In the genomic region with DNA sequence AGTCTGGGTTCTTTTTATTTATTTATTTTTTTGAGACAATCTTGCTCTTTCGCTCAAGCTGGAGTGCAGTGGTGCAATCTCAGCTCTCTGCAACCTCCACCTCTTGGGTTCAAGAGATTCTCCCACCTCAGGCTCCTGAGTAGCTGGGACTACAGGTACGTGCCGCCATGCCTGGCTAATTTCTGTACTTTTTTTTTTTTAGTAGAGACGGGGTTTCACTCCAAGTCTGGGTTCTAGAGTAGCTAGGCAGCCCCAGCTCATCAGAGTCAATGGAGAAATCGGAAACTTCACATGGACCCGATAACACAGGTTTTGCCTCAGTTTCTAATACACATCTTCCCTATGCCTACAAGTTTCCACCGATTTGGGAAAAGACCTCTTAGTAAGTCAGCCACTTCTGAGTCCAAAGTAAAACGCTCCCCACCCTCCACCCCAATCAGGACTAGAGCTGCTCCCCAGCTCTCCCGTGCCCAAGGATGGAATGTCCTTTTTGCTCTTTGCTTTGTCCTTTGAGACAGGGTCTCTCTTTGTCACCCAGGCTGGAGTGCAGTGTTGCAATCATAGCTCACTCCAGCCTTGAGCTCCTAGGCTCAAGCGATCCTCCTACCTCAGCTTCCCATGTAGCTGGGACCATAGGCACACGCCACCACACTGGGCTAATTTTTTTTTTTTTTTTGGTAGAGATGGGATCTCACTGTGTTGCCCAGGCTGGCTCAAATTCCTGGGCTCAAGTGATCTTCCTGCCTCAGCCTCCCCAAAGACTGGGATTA, we compare ENCODE assay signal across 10 cellular contexts. TPM values are rescaled to one million over a fixed set of nuclear protein-coding genes. Genes with fewer than 3 reads are reported as not detected.
DNase-seq lines count a peak whose midpoint lies in the region; ATAC-seq and TF ChIP-seq lines count a peak whose summit lies in the region.
"Had no signal": no experiment of that assay in that cellular context is flagged by ENCODE, and none has a peak within 500 bp of the region (broad histone marks: within the 10 kb centered on the region; RNA-seq: fewer than 3 reads in every experiment).

No MANE protein-coding gene starts in this region.

- H2AFZ ChIP-seq in neural progenitor cell (replicated peaks), result no peak overlapping the region

- POLR2A ChIA-PET in activated CD4-positive, alpha-beta T cell treated with anti-CD3 and anti-CD28 coated beads for 36 hours (lab: Charles Lee), result no interaction called here

- peaks cover 10% of the 10 kb centered on the region for H3K9me3 Mint-ChIP-seq in neural progenitor cell
- no peaks in the 10 kb centered on the region for H3K9me3 Mint-ChIP-seq in activated CD4-positive, alpha-beta T cell treated with anti-CD3 and anti-CD28 coated beads for 36 hours (ENCODE audit: low read depth)

- CTCF ChIA-PET in activated CD4-positive, alpha-beta T cell treated with anti-CD3 and anti-CD28 coated beads for 36 hours (lab: Charles Lee), result interaction anchor here (1.6 to 2.8 kb wide), 3 partner anchors 19 to 46 kb away, joined by 5 to 9 read pairs (median 8); no protein-coding TSS in a partner anchor

- ATAC-seq in heart right ventricle (no peak), GM18861 (IDR thresholded peaks at IDR 0.05; ENCODE audit: unreplicated experiment) (no peak), HG03457 (IDR thresholded peaks at IDR 0.05; ENCODE audit: unreplicated experiment) (no peak)
- no peak for ATAC-seq in activated CD4-positive, alpha-beta T cell treated with anti-CD3 and anti-CD28 coated beads for 36 hours

- H3K4me1 ChIP-seq in heart right ventricle (peaks cover 23 to 80% (median 49%) of the 10 kb centered on the region in 9 donors), esophagus squamous epithelium (peaks cover 22 to 75% (median 51%) of the 10 kb centered on the region in 3 donors), neural progenitor cell (peaks cover 27% of the 10 kb centered on the region)

- DNase-seq in heart right ventricle (no peak), cardiac septum (ENCODE audit: low spot score) (no peak), esophagus squamous epithelium (lab: John Stamatoyannopoulos, UW) (no peak), neural progenitor cell (ENCODE audit: low spot score) (no peak), occipital lobe (lab: John Stamatoyannopoulos, UW) (no peak)
- no peak for DNase-seq in activated CD4-positive, alpha-beta T cell treated with anti-CD3 and anti-CD28 coated beads for 36 hours
- DNase-seq: activated T-cell treated with anti-CD3 and anti-CD28 coated beads for 4 hours, islet precursor cell had no signal

- H3K36me3 ChIP-seq in heart right ventricle (no peaks in the 10 kb centered on the region), esophagus squamous epithelium (no peaks in the 10 kb centered on the region), neural progenitor cell (no peaks in the 10 kb centered on the region)

- H3K27ac ChIP-seq in heart right ventricle (peak overlapping the region in 9 of 10 donors; percentile 73 to 91 (median 88)), esophagus squamous epithelium (peak overlapping the region; percentile 83 to 95 (median 86)), neural progenitor cell (no peak overlapping the region)

- TF ChIP-seq CTCF in heart right ventricle (IDR thresholded peaks at IDR 0.05), result no peak
- no peak for TF ChIP-seq CTCF in esophagus squamous epithelium (IDR thresholded peaks at IDR 0.05)
- TF ChIP-seq CTCF in neural progenitor cell (IDR thresholded peaks at IDR 0.05), result no peak

- H3K4me3 Mint-ChIP-seq in neural progenitor cell, result peak overlapping the region; percentile 18
- H3K4me3 Mint-ChIP-seq in activated CD4-positive, alpha-beta T cell treated with anti-CD3 and anti-CD28 coated beads for 36 hours, result no peak overlapping the region

- TF ChIP-seq POLR2A in esophagus squamous epithelium (IDR thresholded peaks at IDR 0.05), result no peak

- intact Hi-C loops in heart right ventricle (cut with DNase I) (no loop called here), cardiac septum (cut with DNase I) (no loop called here), esophagus squamous epithelium (cut with DNase I) (no loop called here)
- intact Hi-C loops in activated CD4-positive, alpha-beta T cell treated with anti-CD3 and anti-CD28 coated beads for 36 hours (cut with DNase I, micrococcal nuclease), result no loop called here

- H3F3A ChIP-seq in neural progenitor cell (ENCODE audit: low read depth), result peaks cover 18% of the 10 kb centered on the region

- peaks cover 20% of the 10 kb centered on the region for H3K27me3 Mint-ChIP-seq in neural progenitor cell (ENCODE audit: insufficient read depth, low read depth)
- peaks cover 56% of the 10 kb centered on the region for H3K27me3 Mint-ChIP-seq in activated CD4-positive, alpha-beta T cell treated with anti-CD3 and anti-CD28 coated beads for 36 hours

- no peak overlapping the region for H3K9ac ChIP-seq in neural progenitor cell

- no peaks in the 10 kb centered on the region for H3K79me2 ChIP-seq in neural progenitor cell (ENCODE audit: low read depth)

- peaks cover 51% of the 10 kb centered on the region for H3K4me1 Mint-ChIP-seq in neural progenitor cell
- peaks cover 33% of the 10 kb centered on the region for H3K4me1 Mint-ChIP-seq in activated CD4-positive, alpha-beta T cell treated with anti-CD3 and anti-CD28 coated beads for 36 hours

- no peaks in the 10 kb centered on the region for H4K20me1 ChIP-seq in neural progenitor cell (ENCODE audit: low read depth)

- no peaks in the 10 kb centered on the region for H3K36me3 Mint-ChIP-seq in neural progenitor cell
- H3K36me3 Mint-ChIP-seq in activated CD4-positive, alpha-beta T cell treated with anti-CD3 and anti-CD28 coated beads for 36 hours (ENCODE audit: low read depth), result no peaks in the 10 kb centered on the region

- H3K4me3 ChIP-seq in heart right ventricle (peak overlapping the region in 7 of 10 donors; percentile 22 to 52 (median 45)), esophagus squamous epithelium (no peak overlapping the region), neural progenitor cell (no peak overlapping the region)

- no peak overlapping the region for H3K27ac Mint-ChIP-seq in neural progenitor cell
- H3K27ac Mint-ChIP-seq in activated CD4-positive, alpha-beta T cell treated with anti-CD3 and anti-CD28 coated beads for 36 hours, result no peak overlapping the region

- H3K4me2 ChIP-seq in neural progenitor cell, result peak overlapping the region; percentile 10

- H3K9me3 ChIP-seq in heart right ventricle (no peaks in the 10 kb centered on the region), esophagus squamous epithelium (no peaks in the 10 kb centered on the region), neural progenitor cell (ENCODE audit: low read depth) (no peaks in the 10 kb centered on the region)

- 91 to 92% methylated on average over 11 of the region's 11 CpGs for WGBS in heart right ventricle, 2 donors
- WGBS in esophagus squamous epithelium, 2 donors, result 88 to 92% methylated on average over 11 of the region's 11 CpGs

- H3K27me3 ChIP-seq in heart right ventricle (peaks cover 0 to 18% (median 0%) of the 10 kb centered on the region in 7 donors), esophagus squamous epithelium (no peaks in the 10 kb centered on the region), neural progenitor cell (no peaks in the 10 kb centered on the region)

RNA-seq across cellular contexts. Expression of a gene that starts 3.8 kb away (rescaled TPM):
- total RNA-seq in heart right ventricle, result 10 to 100 TPM in 3 of 10 donors, 1 to 10 TPM in 7; 1.2 to 67.8 (median 4.6) TPM
- polyA plus RNA-seq in heart right ventricle, result 100 to 1,000 TPM in 1 of 2 donors, 1 to 10 TPM in 1; 2.1 to 269 TPM
- total RNA-seq in cardiac septum, result 27.2 TPM
- total RNA-seq in esophagus squamous epithelium, result 1 to 10 TPM; 1.1 to 4.8 (median 3.1) TPM
- 0.03 TPM in 1 of 2 replicates, not detected in the other for total RNA-seq in neural progenitor cell (ENCODE audit: low replicate concordance)
- total RNA-seq in occipital lobe, result 0.78 TPM
- under 1 TPM; 0.05 to 0.07 TPM for total RNA-seq in activated CD4-positive, alpha-beta T cell treated with anti-CD3 and anti-CD28 coated beads for 36 hours

RNA-seq across cellular contexts. Expression of a gene that starts 31.2 kb away (rescaled TPM):
- total RNA-seq in heart right ventricle (10 to 100 TPM in 7 of 10 donors, 1 to 10 TPM in 3; 7.8 to 15.2 (median 11.2) TPM), cardiac septum (12.1 TPM), esophagus squamous epithelium (100 to 1,000 TPM in 1 of 4 donors, 10 to 100 TPM in 3; 42.7 to 144 (median 64.3) TPM), neural progenitor cell (ENCODE audit: low replicate concordance) (74.4 and 94.2 TPM in 2 replicates), occipital lobe (93.4 TPM)
- 10 to 100 TPM; 16.1 to 33.1 TPM for polyA plus RNA-seq in heart right ventricle
- total RNA-seq in activated CD4-positive, alpha-beta T cell treated with anti-CD3 and anti-CD28 coated beads for 36 hours, result 10 to 100 TPM; 33.7 to 43.0 TPM

RNA-seq across cellular contexts. Expression of a gene that starts 37.8 kb away (rescaled TPM):
- 10 to 100 TPM; 12.8 to 28.4 (median 16.7) TPM for total RNA-seq in heart right ventricle
- polyA plus RNA-seq in heart right ventricle, result 10 to 100 TPM in 1 of 2 donors, 1 to 10 TPM in 1; 5.8 to 12.9 TPM
- 16.6 TPM for total RNA-seq in cardiac septum
- total RNA-seq in esophagus squamous epithelium, result 10 to 100 TPM; 12.1 to 19.6 (median 13.6) TPM
- total RNA-seq in neural progenitor cell (ENCODE audit: low replicate concordance), result 1.4 and 2.3 TPM in 2 replicates
- 1.1 TPM for total RNA-seq in occipital lobe
- total RNA-seq in activated CD4-positive, alpha-beta T cell treated with anti-CD3 and anti-CD28 coated beads for 36 hours, result 10 to 100 TPM; 35.3 to 40.8 TPM

RNA-seq across cellular contexts. Expression of a gene that starts 42.3 kb away (rescaled TPM):
- total RNA-seq in heart right ventricle (not detected), cardiac septum (0.08 TPM), esophagus squamous epithelium (not detected), neural progenitor cell (ENCODE audit: low replicate concordance) (0.65 and 1.6 TPM in 2 replicates), occipital lobe (9.7 TPM)
- polyA plus RNA-seq in heart right ventricle, result under 1 TPM in 1 of 2 donors, not detected in 1; 0.17 TPM
- under 1 TPM; 0.09 to 0.11 TPM for total RNA-seq in activated CD4-positive, alpha-beta T cell treated with anti-CD3 and anti-CD28 coated beads for 36 hours

RNA-seq across cellular contexts. Expression of a gene that starts 57.0 kb away (rescaled TPM):
- not detected for total RNA-seq in heart right ventricle
- polyA plus RNA-seq in heart right ventricle, result not detected
- total RNA-seq in cardiac septum, result not detected
- total RNA-seq in esophagus squamous epithelium, result not detected
- total RNA-seq in neural progenitor cell (ENCODE audit: low replicate concordance), result 0.28 TPM in 1 of 2 replicates, not detected in the other
- 1.2 TPM for total RNA-seq in occipital lobe
- total RNA-seq in activated CD4-positive, alpha-beta T cell treated with anti-CD3 and anti-CD28 coated beads for 36 hours, result not detected

Comparison
In these comparisons a context has a peak if more than half of its experiments do, and no peak if none do; other contexts are left out.
1. H3K4me3 ChIP-seq: peak in heart right ventricle (7 of 10); none in esophagus squamous epithelium (0 of 4) and neural progenitor cell (single experiment).